ENCODE assay signal across 19 cellular contexts in genomic region chr2:218065239-218066006, GRCh38. TPM values are rescaled to one million over a fixed set of nuclear protein-coding genes. Genes with fewer than 3 reads are reported as not detected.
"Had no signal": no experiment of that assay in that cellular context is flagged by ENCODE, and none has a peak within 500 bp of the region (broad histone marks: within the 10 kb centered on the region; RNA-seq: fewer than 3 reads in every experiment).

No MANE protein-coding gene starts in this region.

- H3K27ac ChIP-seq: ascending aorta, colonic mucosa, gastrocnemius medialis, left ventricle myocardium inferior, parathyroid adenoma, tibial artery had no signal

- H3K4me3 ChIP-seq: ascending aorta, colonic mucosa, gastrocnemius medialis, left ventricle myocardium inferior, tibial artery had no signal

- H3K36me3 ChIP-seq: ascending aorta, colonic mucosa, gastrocnemius medialis, left ventricle myocardium inferior, tibial artery had no signal

- H3K27me3 ChIP-seq: ascending aorta, colonic mucosa had no signal

- H3K4me1 ChIP-seq: colonic mucosa had no signal

- H3K9me3 ChIP-seq: ascending aorta, colonic mucosa, gastrocnemius medialis, left ventricle myocardium inferior, tibial artery had no signal

- DNase-seq: activated CD4-positive, alpha-beta T cell treated with anti-CD3 and anti-CD28 coated beads, Interleukin-2, amount 10 ng/mL, durations not matched to agents 24 days and 14 days; activated CD8-positive, alpha-beta memory T cell treated with anti-CD3 and anti-CD28 coated beads, Interleukin-2, amount 50 U/mL, for 4 hours; activated effector memory CD4-positive, alpha-beta T cell treated with anti-CD3 and anti-CD28 coated beads, Interleukin-2, amount 50 U/mL, for 16 hours; activated naive CD4-positive, alpha-beta T cell treated with anti-CD3 and anti-CD28 coated beads, Interleukin-2, amount 50 U/mL, for 16 hours; activated T-cell treated with anti-CD3 and anti-CD28 coated beads, Interleukin-2, amount 50 U/mL, for 4 hours; colonic mucosa; gastrocnemius medialis; left ventricle myocardium inferior; naive thymus-derived CD4-positive, alpha-beta T cell; stimulated activated CD4-positive, alpha-beta T cell treated with anti-CD3 and anti-CD28 coated beads, Interleukin-1b, Interleukin-23, amount 100 ng/mL, for 48 hours; stimulated activated CD8-positive, alpha-beta memory T cell treated with anti-CD3 and anti-CD28 coated beads, Interleukin-4, amount 100 ng/mL, for 48 hours; stimulated activated naive CD8-positive, alpha-beta T cell treated with anti-CD3 and anti-CD28 coated beads, Interleukin-15, Interleukin-2, amounts not matched to agents 100 U/mL and 50 U/mL, for 24 hours; substantia nigra had no signal

- FAIRE-seq: endometrium, urothelium cell line had no signal

- ATAC-seq: activated T-cell treated with anti-CD3 and anti-CD28 coated beads, Interleukin-2, amount 50 U/mL, for 4 hours; gastrocnemius medialis; naive thymus-derived CD4-positive, alpha-beta T cell; stimulated activated naive CD8-positive, alpha-beta T cell treated with anti-CD3 and anti-CD28 coated beads, Interleukin-15, Interleukin-2, amounts not matched to agents 100 U/mL and 50 U/mL, for 24 hours had no signal

RNA-seq across cellular contexts. Expression of gene RUFY4, which starts 3.6 kb away (rescaled TPM):
- total RNA-seq: ascending aorta, colonic mucosa, kidney epithelial cell, left ventricle myocardium inferior had no signal
- polyA plus RNA-seq: naive thymus-derived CD4-positive, alpha-beta T cell had no signal
